In genomic region chr3:71262368-71263265, GRCh38 we compare ENCODE assay signal across 1 cellular context.
A peak's percentile ranks its signal among the peaks of the same experiment; 100 is the strongest.
TF ChIP-seq lines count a peak whose summit lies in the region.

No MANE protein-coding gene starts in this region.

TF ChIP-seq in HepG2, 621 proteins besides CTCF, POLR2A, EP300 and RAD21 (continued from another document and continues in another):
- TF ChIP-seq, protein P1, sequence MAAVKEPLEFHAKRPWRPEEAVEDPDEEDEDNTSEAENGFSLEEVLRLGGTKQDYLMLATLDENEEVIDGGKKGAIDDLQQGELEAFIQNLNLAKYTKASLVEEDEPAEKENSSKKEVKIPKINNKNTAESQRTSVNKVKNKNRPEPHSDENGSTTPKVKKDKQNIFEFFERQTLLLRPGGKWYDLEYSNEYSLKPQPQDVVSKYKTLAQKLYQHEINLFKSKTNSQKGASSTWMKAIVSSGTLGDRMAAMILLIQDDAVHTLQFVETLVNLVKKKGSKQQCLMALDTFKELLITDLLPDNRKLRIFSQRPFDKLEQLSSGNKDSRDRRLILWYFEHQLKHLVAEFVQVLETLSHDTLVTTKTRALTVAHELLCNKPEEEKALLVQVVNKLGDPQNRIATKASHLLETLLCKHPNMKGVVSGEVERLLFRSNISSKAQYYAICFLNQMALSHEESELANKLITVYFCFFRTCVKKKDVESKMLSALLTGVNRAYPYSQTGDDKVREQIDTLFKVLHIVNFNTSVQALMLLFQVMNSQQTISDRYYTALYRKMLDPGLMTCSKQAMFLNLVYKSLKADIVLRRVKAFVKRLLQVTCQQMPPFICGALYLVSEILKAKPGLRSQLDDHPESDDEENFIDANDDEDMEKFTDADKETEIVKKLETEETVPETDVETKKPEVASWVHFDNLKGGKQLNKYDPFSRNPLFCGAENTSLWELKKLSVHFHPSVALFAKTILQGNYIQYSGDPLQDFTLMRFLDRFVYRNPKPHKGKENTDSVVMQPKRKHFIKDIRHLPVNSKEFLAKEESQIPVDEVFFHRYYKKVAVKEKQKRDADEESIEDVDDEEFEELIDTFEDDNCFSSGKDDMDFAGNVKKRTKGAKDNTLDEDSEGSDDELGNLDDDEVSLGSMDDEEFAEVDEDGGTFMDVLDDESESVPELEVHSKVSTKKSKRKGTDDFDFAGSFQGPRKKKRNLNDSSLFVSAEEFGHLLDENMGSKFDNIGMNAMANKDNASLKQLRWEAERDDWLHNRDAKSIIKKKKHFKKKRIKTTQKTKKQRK (IDR thresholded peaks at IDR 0.05; ENCODE audit: low read length), result no peak
- TF ChIP-seq, protein P2, sequence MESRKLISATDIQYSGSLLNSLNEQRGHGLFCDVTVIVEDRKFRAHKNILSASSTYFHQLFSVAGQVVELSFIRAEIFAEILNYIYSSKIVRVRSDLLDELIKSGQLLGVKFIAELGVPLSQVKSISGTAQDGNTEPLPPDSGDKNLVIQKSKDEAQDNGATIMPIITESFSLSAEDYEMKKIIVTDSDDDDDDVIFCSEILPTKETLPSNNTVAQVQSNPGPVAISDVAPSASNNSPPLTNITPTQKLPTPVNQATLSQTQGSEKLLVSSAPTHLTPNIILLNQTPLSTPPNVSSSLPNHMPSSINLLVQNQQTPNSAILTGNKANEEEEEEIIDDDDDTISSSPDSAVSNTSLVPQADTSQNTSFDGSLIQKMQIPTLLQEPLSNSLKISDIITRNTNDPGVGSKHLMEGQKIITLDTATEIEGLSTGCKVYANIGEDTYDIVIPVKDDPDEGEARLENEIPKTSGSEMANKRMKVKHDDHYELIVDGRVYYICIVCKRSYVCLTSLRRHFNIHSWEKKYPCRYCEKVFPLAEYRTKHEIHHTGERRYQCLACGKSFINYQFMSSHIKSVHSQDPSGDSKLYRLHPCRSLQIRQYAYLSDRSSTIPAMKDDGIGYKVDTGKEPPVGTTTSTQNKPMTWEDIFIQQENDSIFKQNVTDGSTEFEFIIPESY (CRISPR knock-in tag; IDR thresholded peaks at IDR 0.05), result no peak
- no peak for TF ChIP-seq RFXANK (CRISPR knock-in tag; IDR thresholded peaks at IDR 0.05)
- peak in 1 of 2 experiments; percentile 22; a peak in 1 of 4 replicates for TF ChIP-seq MAFK (conservative IDR thresholded peaks at IDR 0.05 in 1 of 2, IDR thresholded peaks at IDR 0.05 in 1 of 2; ENCODE audit: low read length in 2 of 2)
- TF ChIP-seq, protein P3, sequence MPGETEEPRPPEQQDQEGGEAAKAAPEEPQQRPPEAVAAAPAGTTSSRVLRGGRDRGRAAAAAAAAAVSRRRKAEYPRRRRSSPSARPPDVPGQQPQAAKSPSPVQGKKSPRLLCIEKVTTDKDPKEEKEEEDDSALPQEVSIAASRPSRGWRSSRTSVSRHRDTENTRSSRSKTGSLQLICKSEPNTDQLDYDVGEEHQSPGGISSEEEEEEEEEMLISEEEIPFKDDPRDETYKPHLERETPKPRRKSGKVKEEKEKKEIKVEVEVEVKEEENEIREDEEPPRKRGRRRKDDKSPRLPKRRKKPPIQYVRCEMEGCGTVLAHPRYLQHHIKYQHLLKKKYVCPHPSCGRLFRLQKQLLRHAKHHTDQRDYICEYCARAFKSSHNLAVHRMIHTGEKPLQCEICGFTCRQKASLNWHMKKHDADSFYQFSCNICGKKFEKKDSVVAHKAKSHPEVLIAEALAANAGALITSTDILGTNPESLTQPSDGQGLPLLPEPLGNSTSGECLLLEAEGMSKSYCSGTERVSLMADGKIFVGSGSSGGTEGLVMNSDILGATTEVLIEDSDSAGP (CRISPR knock-in tag; IDR thresholded peaks at IDR 0.05; ENCODE audit: borderline replicate concordance), result no peak
- no peak for TF ChIP-seq ZNF710 (CRISPR knock-in tag; IDR thresholded peaks at IDR 0.05; ENCODE audit: borderline replicate concordance)
- no peak for TF ChIP-seq HMGXB4 (CRISPR knock-in tag; IDR thresholded peaks at IDR 0.05; ENCODE audit: borderline replicate concordance in 1 of 2, low read depth in 1 of 2)
- peak; percentile 23; the same call in 1 of the 2 replicates for TF ChIP-seq FOSL2 (CRISPR knock-in tag; IDR thresholded peaks at IDR 0.05)
- TF ChIP-seq, protein P4, sequence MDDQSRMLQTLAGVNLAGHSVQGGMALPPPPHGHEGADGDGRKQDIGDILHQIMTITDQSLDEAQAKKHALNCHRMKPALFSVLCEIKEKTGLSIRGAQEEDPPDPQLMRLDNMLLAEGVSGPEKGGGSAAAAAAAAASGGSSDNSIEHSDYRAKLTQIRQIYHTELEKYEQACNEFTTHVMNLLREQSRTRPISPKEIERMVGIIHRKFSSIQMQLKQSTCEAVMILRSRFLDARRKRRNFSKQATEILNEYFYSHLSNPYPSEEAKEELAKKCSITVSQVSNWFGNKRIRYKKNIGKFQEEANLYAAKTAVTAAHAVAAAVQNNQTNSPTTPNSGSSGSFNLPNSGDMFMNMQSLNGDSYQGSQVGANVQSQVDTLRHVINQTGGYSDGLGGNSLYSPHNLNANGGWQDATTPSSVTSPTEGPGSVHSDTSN (CRISPR knock-in tag; IDR thresholded peaks at IDR 0.05; ENCODE audit: borderline replicate concordance), result no peak
- no peak for TF ChIP-seq HDAC2 (CRISPR knock-in tag; IDR thresholded peaks at IDR 0.05)
- no peak for TF ChIP-seq CREM (IDR thresholded peaks at IDR 0.05)
- no peak for TF ChIP-seq CREM (CRISPR knock-in tag; IDR thresholded peaks at IDR 0.05)
- TF ChIP-seq TGIF2 (CRISPR knock-in tag; IDR thresholded peaks at IDR 0.05), result no peak
- TF ChIP-seq HNF1B (CRISPR knock-in tag; IDR thresholded peaks at IDR 0.05), result peak; percentile 44; the same call in 1 of the 2 replicates
- TF ChIP-seq ZNF121 (CRISPR knock-in tag; IDR thresholded peaks at IDR 0.05), result peak; percentile 46; the same call in 1 of the 2 replicates
- TF ChIP-seq FOXK1 (CRISPR knock-in tag; IDR thresholded peaks at IDR 0.05; ENCODE audit: borderline replicate concordance, low read depth), result no peak
- TF ChIP-seq ZBTB21 (CRISPR knock-in tag; IDR thresholded peaks at IDR 0.05), result no peak
- TF ChIP-seq NONO (IDR thresholded peaks at IDR 0.05), result no peak
- no peak for TF ChIP-seq NONO (CRISPR knock-in tag; conservative IDR thresholded peaks at IDR 0.05)
- TF ChIP-seq PBX2 (CRISPR knock-in tag; IDR thresholded peaks at IDR 0.05), result no peak
- peak; percentile 34; the same call in 1 of the 2 replicates for TF ChIP-seq GFI1 (CRISPR knock-in tag; IDR thresholded peaks at IDR 0.05; ENCODE audit: borderline replicate concordance)
- TF ChIP-seq CENPT (CRISPR knock-in tag; IDR thresholded peaks at IDR 0.05; ENCODE audit: low read depth), result no peak
- TF ChIP-seq ZNF432 (CRISPR knock-in tag; IDR thresholded peaks at IDR 0.05; ENCODE audit: borderline replicate concordance), result no peak
- TF ChIP-seq RARA (CRISPR knock-in tag; IDR thresholded peaks at IDR 0.05), result peak; percentile 81
- no peak for TF ChIP-seq ZBTB20 (CRISPR knock-in tag; IDR thresholded peaks at IDR 0.05; ENCODE audit: borderline replicate concordance, low read depth)
- TF ChIP-seq CHD2 (IDR thresholded peaks at IDR 0.05; ENCODE audit: low read depth, low read length), result no peak
- no peak for TF ChIP-seq ZIK1 (CRISPR knock-in tag; IDR thresholded peaks at IDR 0.05; ENCODE audit: borderline replicate concordance, low read depth)
- TF ChIP-seq SMARCC2 (IDR thresholded peaks at IDR 0.05), result no peak
- TF ChIP-seq, protein P5, sequence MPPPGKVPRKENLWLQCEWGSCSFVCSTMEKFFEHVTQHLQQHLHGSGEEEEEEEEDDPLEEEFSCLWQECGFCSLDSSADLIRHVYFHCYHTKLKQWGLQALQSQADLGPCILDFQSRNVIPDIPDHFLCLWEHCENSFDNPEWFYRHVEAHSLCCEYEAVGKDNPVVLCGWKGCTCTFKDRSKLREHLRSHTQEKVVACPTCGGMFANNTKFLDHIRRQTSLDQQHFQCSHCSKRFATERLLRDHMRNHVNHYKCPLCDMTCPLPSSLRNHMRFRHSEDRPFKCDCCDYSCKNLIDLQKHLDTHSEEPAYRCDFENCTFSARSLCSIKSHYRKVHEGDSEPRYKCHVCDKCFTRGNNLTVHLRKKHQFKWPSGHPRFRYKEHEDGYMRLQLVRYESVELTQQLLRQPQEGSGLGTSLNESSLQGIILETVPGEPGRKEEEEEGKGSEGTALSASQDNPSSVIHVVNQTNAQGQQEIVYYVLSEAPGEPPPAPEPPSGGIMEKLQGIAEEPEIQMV (CRISPR knock-in tag; IDR thresholded peaks at IDR 0.05; ENCODE audit: low read depth), result no peak
- no peak for TF ChIP-seq TCF7 (IDR thresholded peaks at IDR 0.05; ENCODE audit: low read depth)
- no peak for TF ChIP-seq ZNF879 (CRISPR knock-in tag; IDR thresholded peaks at IDR 0.05)
- no peak for TF ChIP-seq JARID2 (CRISPR knock-in tag; IDR thresholded peaks at IDR 0.05; ENCODE audit: insufficient replicate concordance)
- 0 out of 2 replicates have a peak, but pooled peaks have one; percentile 35 for TF ChIP-seq ZNF264 (CRISPR knock-in tag; IDR thresholded peaks at IDR 0.05)
- TF ChIP-seq, protein P6, sequence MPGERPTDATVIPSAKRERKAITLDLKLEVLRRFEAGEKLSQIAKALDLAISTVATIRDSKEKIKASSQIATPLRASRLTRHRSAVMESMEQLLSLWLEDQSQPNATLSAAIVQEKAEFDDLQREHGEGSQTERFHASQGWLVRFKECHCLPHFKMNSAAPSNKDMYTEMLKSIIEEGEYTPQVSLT (CRISPR knock-in tag; IDR thresholded peaks at IDR 0.05; ENCODE audit: borderline replicate concordance, low read depth), result no peak
- TF ChIP-seq ZFP82 (CRISPR knock-in tag; IDR thresholded peaks at IDR 0.05; ENCODE audit: borderline replicate concordance), result no peak
